1 cellular context compared by ENCODE assay signal in genomic region chr17:1870592-1870991, GRCh38.
TF ChIP-seq lines count a peak whose summit lies in the region.

No MANE protein-coding gene starts in this region.

TF ChIP-seq in GM12878, 131 proteins besides CTCF, POLR2A, EP300 and RAD21 (continued from another document):
- no peak for TF ChIP-seq NKRF (conservative IDR thresholded peaks at IDR 0.05)
